In genomic region chr2:183408562-183408961, GRCh38 we compare ENCODE assay signal across 30 cellular contexts.
"Had no signal": no experiment of that assay in that cellular context is flagged by ENCODE, and none has a peak within 500 bp of the region (broad histone marks: within the 10 kb centered on the region; RNA-seq: fewer than 3 reads in every experiment).

No MANE protein-coding gene starts in this region.

- H3K27ac ChIP-seq: breast epithelium, gastroesophageal sphincter, parathyroid adenoma, psoas muscle, upper lobe of left lung had no signal

- H3K27me3 ChIP-seq: breast epithelium, gastroesophageal sphincter, upper lobe of left lung had no signal

- H2AFZ ChIP-seq: parathyroid adenoma had no signal

- H3K27me3 Mint-ChIP-seq: activated CD4-positive, alpha-beta T cell treated with anti-CD3 and anti-CD28 coated beads, Interleukin-2, amount 10 ng/mL, durations not matched to agents 7 days and 5 days; activated CD8-positive, alpha-beta T cell treated with anti-CD3 and anti-CD28 coated beads for 36 hours; activated naive CD4-positive, alpha-beta T cell treated with anti-CD3 and anti-CD28 coated beads, Interleukin-2, amount 50 U/mL, for 24 hours; activated naive CD8-positive, alpha-beta T cell treated with anti-CD3 and anti-CD28 coated beads, Interleukin-2, amount 50 U/mL, for 24 hours; stimulated activated memory B cell treated with anti-CD40 and anti-IgM and Interleukin-4, amounts not matched to agents 10 μg/mL and 1 μg/mL and 100 μg/mL, for 72 hours; stimulated activated naive CD8-positive, alpha-beta T cell treated with anti-CD3 and anti-CD28 coated beads, Interleukin-15, amount 100 ng/mL, for 72 hours; T-helper 17 cell had no signal

- H3K27ac Mint-ChIP-seq: activated CD4-positive, alpha-beta T cell treated with anti-CD3 and anti-CD28 coated beads, Interleukin-2, amount 10 ng/mL, durations not matched to agents 7 days and 5 days; activated CD8-positive, alpha-beta T cell treated with anti-CD3 and anti-CD28 coated beads for 36 hours; activated naive CD4-positive, alpha-beta T cell treated with anti-CD3 and anti-CD28 coated beads, Interleukin-2, amount 50 U/mL, for 24 hours; activated naive CD8-positive, alpha-beta T cell treated with anti-CD3 and anti-CD28 coated beads, Interleukin-2, amount 50 U/mL, for 24 hours; activated T-helper 2 cell treated with anti-CD3 and anti-CD28 coated beads, Interferon-gamma antibody, Interleukin-2, Interleukin-4, amounts not matched to agents 10 μg/mL and 5 μg/mL and 100 μg/mL, durations not matched to agents 14 hours and 24 hours and 36 hours; naive thymus-derived CD4-positive, alpha-beta T cell; stimulated activated memory B cell treated with anti-CD40 and anti-IgM and Interleukin-4, amounts not matched to agents 10 μg/mL and 1 μg/mL and 100 μg/mL, for 72 hours; stimulated activated naive CD8-positive, alpha-beta T cell treated with anti-CD3 and anti-CD28 coated beads, Interleukin-15, amount 100 ng/mL, for 72 hours; T-helper 17 cell had no signal

- H3K9ac ChIP-seq: parathyroid adenoma had no signal

- H3K4me3 Mint-ChIP-seq: activated CD4-positive, alpha-beta T cell treated with anti-CD3 and anti-CD28 coated beads, Interleukin-2, amount 10 ng/mL, durations not matched to agents 7 days and 5 days; activated CD8-positive, alpha-beta T cell treated with anti-CD3 and anti-CD28 coated beads for 36 hours; activated naive CD4-positive, alpha-beta T cell treated with anti-CD3 and anti-CD28 coated beads, Interleukin-2, amount 50 U/mL, for 24 hours; activated naive CD8-positive, alpha-beta T cell treated with anti-CD3 and anti-CD28 coated beads, Interleukin-2, amount 50 U/mL, for 24 hours; naive thymus-derived CD4-positive, alpha-beta T cell; stimulated activated memory B cell treated with anti-CD40 and anti-IgM and Interleukin-4, amounts not matched to agents 10 μg/mL and 1 μg/mL and 100 μg/mL, for 72 hours; stimulated activated naive CD8-positive, alpha-beta T cell treated with anti-CD3 and anti-CD28 coated beads, Interleukin-15, amount 100 ng/mL, for 72 hours; T-helper 17 cell had no signal

- H3K36me3 ChIP-seq: breast epithelium, gastroesophageal sphincter, upper lobe of left lung had no signal

- DNase-seq: activated CD4-positive, alpha-beta T cell treated with anti-CD3 and anti-CD28 coated beads for 1 hour; activated CD4-positive, alpha-beta T cell treated with anti-CD3 and anti-CD28 coated beads, Interleukin-2, amount 10 ng/mL, durations not matched to agents 7 days and 5 days; activated CD8-positive, alpha-beta T cell treated with anti-CD3 and anti-CD28 coated beads for 36 hours; activated naive CD8-positive, alpha-beta T cell treated with anti-CD3 and anti-CD28 coated beads, Interleukin-2, amount 50 U/mL, for 24 hours; activated T-cell treated with anti-CD3 and anti-CD28 coated beads, Interleukin-2, amount 50 U/mL, for 48 hours; amygdala; central memory CD4-positive, alpha-beta T cell; head of caudate nucleus; hippocampal formation; islet precursor cell; left colon; midbrain; naive thymus-derived CD4-positive, alpha-beta T cell; occipital lobe; psoas muscle; stimulated activated CD4-positive, alpha-beta T cell treated with anti-CD3 and anti-CD28 coated beads, Interleukin-1b, Interleukin-23, amount 100 ng/mL, for 48 hours; stimulated activated CD4-positive, alpha-beta T cell treated with anti-CD3 and anti-CD28 coated beads, Interleukin-4, amount 100 ng/mL, for 4 hours; stimulated activated CD8-positive, alpha-beta memory T cell treated with anti-CD3 and anti-CD28 coated beads, Interleukin-4, amount 100 ng/mL, for 48 hours; stimulated activated naive CD8-positive, alpha-beta T cell treated with anti-CD3 and anti-CD28 coated beads, Interleukin-15, amount 100 ng/mL, for 72 hours; substantia nigra; T-helper 17 cell; T1000; upper lobe of left lung had no signal

- H3K4me1 ChIP-seq: breast epithelium, gastroesophageal sphincter, parathyroid adenoma, psoas muscle, upper lobe of left lung had no signal

- H3K79me2 ChIP-seq: parathyroid adenoma had no signal

- H3K4me1 Mint-ChIP-seq: activated CD4-positive, alpha-beta T cell treated with anti-CD3 and anti-CD28 coated beads, Interleukin-2, amount 10 ng/mL, durations not matched to agents 7 days and 5 days; activated naive CD4-positive, alpha-beta T cell treated with anti-CD3 and anti-CD28 coated beads, Interleukin-2, amount 50 U/mL, for 24 hours; activated naive CD8-positive, alpha-beta T cell treated with anti-CD3 and anti-CD28 coated beads, Interleukin-2, amount 50 U/mL, for 24 hours; naive thymus-derived CD4-positive, alpha-beta T cell; stimulated activated memory B cell treated with anti-CD40 and anti-IgM and Interleukin-4, amounts not matched to agents 10 μg/mL and 1 μg/mL and 100 μg/mL, for 72 hours; stimulated activated naive CD8-positive, alpha-beta T cell treated with anti-CD3 and anti-CD28 coated beads, Interleukin-15, amount 100 ng/mL, for 72 hours; T-helper 17 cell had no signal

- H3K36me3 Mint-ChIP-seq: stimulated activated memory B cell treated with anti-CD40 and anti-IgM and Interleukin-4, amounts not matched to agents 10 μg/mL and 1 μg/mL and 100 μg/mL, for 72 hours had no signal

- ATAC-seq: activated CD8-positive, alpha-beta T cell treated with anti-CD3 and anti-CD28 coated beads for 36 hours; activated naive CD8-positive, alpha-beta T cell treated with anti-CD3 and anti-CD28 coated beads, Interleukin-2, amount 50 U/mL, for 24 hours; gastroesophageal sphincter; left colon; naive thymus-derived CD4-positive, alpha-beta T cell; psoas muscle; stimulated activated memory B cell treated with anti-CD40 and anti-IgM and Interleukin-4, amounts not matched to agents 10 μg/mL and 1 μg/mL and 100 μg/mL, for 72 hours; stimulated activated naive CD8-positive, alpha-beta T cell treated with anti-CD3 and anti-CD28 coated beads, Interleukin-15, amount 100 ng/mL, for 72 hours; T-helper 17 cell had no signal

- H3K4me2 ChIP-seq: smooth muscle cell had no signal

- H3K4me3 ChIP-seq: breast epithelium, gastroesophageal sphincter, psoas muscle, smooth muscle cell, upper lobe of left lung had no signal
